In genomic region chr9:69976165-69976564, GRCh38 we compare ENCODE assay signal across 14 cellular contexts.
DNase-seq lines count a peak whose midpoint lies in the region; ATAC-seq and TF ChIP-seq lines count a peak whose summit lies in the region.
"Had no signal": no experiment of that assay in that cellular context is flagged by ENCODE, and none has a peak within 500 bp of the region (broad histone marks: within the 10 kb centered on the region; RNA-seq: fewer than 3 reads in every experiment).

No MANE protein-coding gene starts in this region.

- 48% methylated on average over 4 of the region's 4 CpGs for WGBS in right cardiac atrium

- no peaks in the 10 kb centered on the region for H3K4me1 ChIP-seq in right cardiac atrium (ENCODE audit: control insufficient read depth, insufficient read depth, low read length)
- peaks cover 16% of the 10 kb centered on the region for H3K4me1 ChIP-seq in left ventricle myocardium inferior
- H3K4me1 ChIP-seq: BLaER1 had no signal

- intact Hi-C loops in right cardiac atrium (cut with DNase I): loop anchor here in 1 of 4 donors (10.0 kb wide), 1 partner anchor 69 kb away; the partner anchor contains the start of gene MAMDC2
- intact Hi-C loops in left ventricle myocardium inferior (cut with micrococcal nuclease): no loop called here

- H3K9me3 ChIP-seq in right cardiac atrium (ENCODE audit: control insufficient read depth, low read length) (no peaks in the 10 kb centered on the region), left ventricle myocardium inferior (replicated peaks) (no peaks in the 10 kb centered on the region), WERI-Rb-1 (ENCODE audit: severe bottlenecking) (peaks cover 2% of the 10 kb centered on the region)
- H3K9me3 ChIP-seq: BLaER1, tibial artery had no signal

- TF ChIP-seq CTCF in left ventricle myocardium inferior (IDR thresholded peaks at IDR 0.05; ENCODE audit: borderline replicate concordance): no peak
- TF ChIP-seq CTCF in WERI-Rb-1 (IDR thresholded peaks at IDR 0.05; ENCODE audit: low read depth, low read length): no peak
- no peak for TF ChIP-seq CTCF in foreskin fibroblast (IDR thresholded peaks at IDR 0.05; ENCODE audit: low read depth, low read length)

- H3K36me3 ChIP-seq in left ventricle myocardium inferior: no peaks in the 10 kb centered on the region
- H3K36me3 ChIP-seq in WERI-Rb-1: no peaks in the 10 kb centered on the region
- H3K36me3 ChIP-seq: BLaER1, tibial artery had no signal

- ATAC-seq in right cardiac atrium: peak; percentile 41 to 45
- ATAC-seq: T-cell had no signal

- DNase-seq in right cardiac atrium (no peak), left ventricle myocardium inferior (no peak), WERI-Rb-1 (peak; percentile 37), foreskin fibroblast (peak; percentile 92 to 93), NCI-H2227 treated with DMSO at 0.1 percent for 48 hours (lab: John Stamatoyannopoulos, UW) (no peak), HEK293T (ENCODE audit: extremely low spot score) (no peak)
- no peak for DNase-seq in activated naive CD4-positive, alpha-beta T cell treated with Interleukin-2 at 50 U/mL for 16 hours
- no peak for DNase-seq in stimulated activated CD8-positive, alpha-beta memory T cell treated with anti-CD3 and anti-CD28 coated beads, Interleukin-4, amount 100 ng/mL, for 48 hours
- DNase-seq: Karpas-422, NCI-H526, nephron progenitor cell, T-cell, tibial artery had no signal

- H3K27me3 ChIP-seq in right cardiac atrium (ENCODE audit: control insufficient read depth, insufficient read depth) (no peaks in the 10 kb centered on the region), left ventricle myocardium inferior (ENCODE audit: low read depth) (no peaks in the 10 kb centered on the region), WERI-Rb-1 (ENCODE audit: insufficient read depth, low read depth, severe bottlenecking) (no peaks in the 10 kb centered on the region)
- H3K27me3 ChIP-seq: BLaER1, tibial artery had no signal

- H3K27ac ChIP-seq in right cardiac atrium (ENCODE audit: low read length) (no peak overlapping the region), left ventricle myocardium inferior (replicated peaks) (no peak overlapping the region), WERI-Rb-1 (peak overlapping the region; percentile 72)
- H3K27ac ChIP-seq: BLaER1 had no signal

- POLR2A ChIA-PET in HEK293T (lab: Yijun Ruan, JAX): no interaction called here

- CTCF ChIA-PET in HEK293T (lab: Yijun Ruan, JAX): interaction anchor here (1.4 to 1.6 kb wide), 2 partner anchors 135 to 137 kb away, joined by 3 to 6 read pairs; no protein-coding TSS in a partner anchor

- H3K4me3 ChIP-seq in right cardiac atrium (ENCODE audit: low read length) (no peak overlapping the region), left ventricle myocardium inferior (no peak overlapping the region), WERI-Rb-1 (ENCODE audit: low read depth, low read length) (no peak overlapping the region), foreskin fibroblast (ENCODE audit: low read depth in 1 of 2, low read length in 2 of 2) (no peak overlapping the region)
- H3K4me3 ChIP-seq: BLaER1, tibial artery had no signal

TF ChIP-seq in HEK293T, 16 proteins besides CTCF, POLR2A, EP300 and RAD21:
- TF ChIP-seq NFRKB (IDR thresholded peaks at IDR 0.05) (no peak), SP1 (IDR thresholded peaks at IDR 0.05) (no peak), TARDBP (IDR thresholded peaks at IDR 0.05) (no peak), ELF4 (IDR thresholded peaks at IDR 0.05) (no peak), ARNT (IDR thresholded peaks at IDR 0.05) (no peak), PKNOX1 (IDR thresholded peaks at IDR 0.05) (no peak), ZNF384 (IDR thresholded peaks at IDR 0.05) (no peak), L3MBTL2 (conservative IDR thresholded peaks at IDR 0.05) (no peak), CTBP1 (IDR thresholded peaks at IDR 0.05; ENCODE audit: borderline replicate concordance) (no peak), FOXK2 (IDR thresholded peaks at IDR 0.05) (no peak), LEF1 (IDR thresholded peaks at IDR 0.05; ENCODE audit: borderline replicate concordance) (no peak), FOXM1 (IDR thresholded peaks at IDR 0.05; ENCODE audit: borderline replicate concordance) (no peak), BHLHE40 (IDR thresholded peaks at IDR 0.05; ENCODE audit: borderline replicate concordance) (no peak)

Comparison
In these comparisons a context has a peak if more than half of its experiments do, and no peak if none do; other contexts are left out.
1. DNase-seq: peak in WERI-Rb-1 (single experiment) and foreskin fibroblast (2 of 2); none in right cardiac atrium (0 of 3), left ventricle myocardium inferior (single experiment), activated naive CD4-positive, alpha-beta T cell treated with Interleukin-2 at 50 U/mL for 16 hours (single experiment), NCI-H2227 treated with DMSO at 0.1 percent for 48 hours (single experiment), HEK293T (single experiment) and stimulated activated CD8-positive, alpha-beta memory T cell treated with anti-CD3 and anti-CD28 coated beads, Interleukin-4, amount 100 ng/mL, for 48 hours (single experiment).